ENCODE assay signal across 11 cellular contexts in the genomic region with DNA sequence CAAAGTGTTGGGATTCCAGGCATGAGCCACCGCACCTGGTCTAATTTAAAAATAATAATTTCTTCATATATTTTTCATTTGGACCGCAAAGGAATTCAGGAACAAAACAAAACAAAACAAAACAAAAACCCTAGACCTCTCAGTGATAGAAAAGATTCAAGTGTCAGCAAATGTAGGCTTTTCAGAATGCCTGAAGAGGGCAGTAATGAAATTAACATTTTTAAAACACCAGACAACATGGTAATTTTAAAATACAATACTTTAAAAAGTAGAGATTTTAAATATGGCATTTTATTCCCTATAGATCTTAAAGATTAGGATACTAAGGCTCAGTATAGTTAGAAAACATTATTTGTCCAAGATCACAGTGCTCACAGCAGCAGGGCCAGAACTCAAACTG. TPM values are rescaled to one million over a fixed set of nuclear protein-coding genes. Genes with fewer than 3 reads are reported as not detected.
DNase-seq lines count a peak whose midpoint lies in the region; ATAC-seq and TF ChIP-seq lines count a peak whose summit lies in the region.
"Had no signal": no experiment of that assay in that cellular context is flagged by ENCODE, and none has a peak within 500 bp of the region (broad histone marks: within the 10 kb centered on the region; RNA-seq: fewer than 3 reads in every experiment).

No MANE protein-coding gene starts in this region.

- H3K27me3 ChIP-seq in heart right ventricle, result no peaks in the 10 kb centered on the region
- no peaks in the 10 kb centered on the region for H3K27me3 ChIP-seq in right atrium auricular region
- H3K27me3 ChIP-seq in vagina, result no peaks in the 10 kb centered on the region

- intact Hi-C loops in heart right ventricle (cut with DNase I) (loop anchor here in 4 of 10 donors (5.0 to 10.0 kb wide), 3 partner anchors 34 to 72 kb away; partner anchors contain the start of gene DNMBP (in 1 of the 4)), vagina (cut with DNase I) (no loop called here)

- H3K4me1 ChIP-seq in heart right ventricle, result peaks cover 0 to 42% (median 29%) of the 10 kb centered on the region in 9 donors
- H3K4me1 ChIP-seq in right atrium auricular region, result peaks cover 0 to 22% of the 10 kb centered on the region in 2 donors
- peaks cover 50% of the 10 kb centered on the region for H3K4me1 ChIP-seq in vagina

- H3K4me3 ChIP-seq in heart right ventricle (no peak overlapping the region), right atrium auricular region (no peak overlapping the region), fibroblast of pulmonary artery (replicated peaks; ENCODE audit: low read depth, low read length) (no peak overlapping the region), vagina (no peak overlapping the region)

- POLR2A ChIA-PET in RWPE1 (lab: Yijun Ruan, JAX; ENCODE audit: low non-redundant PET), result no interaction called here

- H3K36me3 ChIP-seq in heart right ventricle (peaks cover 0 to 37% (median 9%) of the 10 kb centered on the region in 9 donors), right atrium auricular region (peaks cover 8% of the 10 kb centered on the region), vagina (peaks cover 0 to 32% of the 10 kb centered on the region in 2 donors)

- TF ChIP-seq POLR2A in vagina (IDR thresholded peaks at IDR 0.05), result no peak

- peak in 5 of 9 donors; percentile 30 to 54 (median 36) for TF ChIP-seq CTCF in heart right ventricle (IDR thresholded peaks at IDR 0.05)
- TF ChIP-seq CTCF in right atrium auricular region (IDR thresholded peaks at IDR 0.05), result no peak
- TF ChIP-seq CTCF in RWPE1 (conservative IDR thresholded peaks at IDR 0.05; ENCODE audit: low read depth), result peak; percentile 34
- peak; percentile 42 for TF ChIP-seq CTCF in fibroblast of pulmonary artery (IDR thresholded peaks at IDR 0.05; ENCODE audit: low read length, missing control alignments)
- no peak for TF ChIP-seq CTCF in vagina (IDR thresholded peaks at IDR 0.05)

- ATAC-seq in heart right ventricle (no peak), GM18868 (IDR thresholded peaks at IDR 0.05; ENCODE audit: unreplicated experiment) (no peak)

- H3K27ac ChIP-seq in heart right ventricle (peak overlapping the region in 1 of 10 donors; percentile 11), right atrium auricular region (no peak overlapping the region), RWPE1 (peak overlapping the region; percentile 51), vagina (peak overlapping the region; percentile 49)

- no peaks in the 10 kb centered on the region for H3K9me3 ChIP-seq in heart right ventricle
- no peaks in the 10 kb centered on the region for H3K9me3 ChIP-seq in right atrium auricular region
- no peaks in the 10 kb centered on the region for H3K9me3 ChIP-seq in vagina

- DNase-seq in heart right ventricle (no peak), right atrium auricular region (ENCODE audit: low spot score) (no peak), RWPE1 (ENCODE audit: low spot score) (no peak), fibroblast of pulmonary artery (ENCODE audit: low read depth) (no peak), vagina (ENCODE audit: extremely low spot score in 2 of 2) (no peak), NCI-H2171 (lab: John Stamatoyannopoulos, UW) (no peak), NCI-H1417 treated with DMSO at 0.1 percent for 48 hours (lab: John Stamatoyannopoulos, UW) (no peak)
- DNase-seq: effector memory CD4-positive, alpha-beta T cell; GOT3; NCI-H1930 had no signal

- WGBS in heart right ventricle, 2 donors, result 83 to 87% methylated on average over 2 of the region's 2 CpGs

- CTCF ChIA-PET in RWPE1 (lab: Yijun Ruan, JAX), result no interaction called here

RNA-seq across cellular contexts. Expression of gene DNMBP, which starts 36.6 kb away (rescaled TPM):
- 1 to 10 TPM; 5.4 to 8.1 (median 7.1) TPM for total RNA-seq in heart right ventricle
- 1 to 10 TPM; 5.1 to 8.0 TPM for polyA plus RNA-seq in heart right ventricle
- total RNA-seq in right atrium auricular region, result 1 to 10 TPM; 5.8 to 8.2 TPM
- total RNA-seq in vagina, result 31.9 TPM

Comparison
In these comparisons a context has a peak if more than half of its experiments do, and no peak if none do; other contexts are left out.
1. CTCF ChIP-seq: peak in heart right ventricle (5 of 9), RWPE1 (single experiment) and fibroblast of pulmonary artery (single experiment); none in right atrium auricular region (0 of 2) and vagina (0 of 3).
2. H3K27ac ChIP-seq: peak in RWPE1 (single experiment) and vagina (single experiment); none in right atrium auricular region (0 of 2).